29 cellular contexts compared by ENCODE assay signal in the genomic region with DNA sequence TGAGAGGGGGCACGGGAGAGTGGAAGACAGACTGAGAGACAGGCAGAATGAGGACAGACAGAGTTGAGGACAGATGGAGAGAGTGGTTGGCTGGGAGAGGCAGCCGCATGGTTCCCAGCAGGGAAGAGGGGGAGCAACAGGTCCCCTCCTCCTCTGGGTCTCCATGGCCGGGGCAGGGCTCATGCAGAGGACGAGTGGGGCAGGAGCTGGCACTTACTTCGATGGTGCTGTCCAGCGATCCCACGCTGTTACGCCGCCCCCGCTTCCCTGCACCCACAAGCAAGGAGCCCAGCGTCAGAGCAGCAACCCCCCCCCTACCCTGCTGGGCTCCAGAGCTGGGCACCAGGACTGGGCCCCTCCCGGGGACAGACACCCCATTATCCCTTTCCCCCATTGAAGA.
"Had no signal": no experiment of that assay in that cellular context is flagged by ENCODE, and none has a peak within 500 bp of the region (broad histone marks: within the 10 kb centered on the region; RNA-seq: fewer than 3 reads in every experiment).

No MANE protein-coding gene starts in this region.

- H3K4me1 Mint-ChIP-seq: activated CD4-positive, alpha-beta T cell treated with anti-CD3 and anti-CD28 coated beads, Interleukin-2, amount 10 ng/mL, durations not matched to agents 7 days and 5 days; activated naive CD4-positive, alpha-beta T cell treated with anti-CD3 and anti-CD28 coated beads, Interleukin-2, amount 10 ng/mL, durations not matched to agents 7 days and 5 days; WTC11 had no signal

- H3K9me3 Mint-ChIP-seq: activated CD4-positive, alpha-beta memory T cell treated with anti-CD3 and anti-CD28 coated beads, Interleukin-2, amount 10 ng/mL, durations not matched to agents 7 days and 5 days; activated CD4-positive, alpha-beta T cell treated with anti-CD3 and anti-CD28 coated beads, Interleukin-2, amount 10 ng/mL, durations not matched to agents 7 days and 5 days; activated naive CD4-positive, alpha-beta T cell treated with anti-CD3 and anti-CD28 coated beads, Interleukin-2, amount 10 ng/mL, durations not matched to agents 7 days and 5 days; activated naive CD8-positive, alpha-beta T cell treated with anti-CD3 and anti-CD28 coated beads for 36 hours; activated naive CD8-positive, alpha-beta T cell treated with anti-CD3 and anti-CD28 coated beads, Interleukin-2, amount 50 U/mL, for 24 hours; activated T-cell treated with anti-CD3 and anti-CD28 coated beads, Interleukin-2, amount 50 U/mL, for 24 hours; activated T-cell treated with anti-CD3 and anti-CD28 coated beads, Interleukin-2, amount 50 U/mL, for 72 hours; effector memory CD8-positive, alpha-beta T cell; WTC11 had no signal

- H3K27me3 Mint-ChIP-seq: activated CD4-positive, alpha-beta memory T cell treated with anti-CD3 and anti-CD28 coated beads, Interleukin-2, amount 10 ng/mL, durations not matched to agents 7 days and 5 days; activated CD4-positive, alpha-beta T cell treated with anti-CD3 and anti-CD28 coated beads, Interleukin-2, amount 10 ng/mL, durations not matched to agents 7 days and 5 days; activated naive CD8-positive, alpha-beta T cell treated with anti-CD3 and anti-CD28 coated beads for 36 hours; activated naive CD8-positive, alpha-beta T cell treated with anti-CD3 and anti-CD28 coated beads, Interleukin-2, amount 50 U/mL, for 24 hours; effector memory CD8-positive, alpha-beta T cell had no signal

- H3K27ac ChIP-seq: adrenal gland, body of pancreas, coronary artery, epithelial cell of prostate, esophagus squamous epithelium, gastroesophageal sphincter, VCaP had no signal

- ATAC-seq: activated naive CD8-positive, alpha-beta T cell treated with anti-CD3 and anti-CD28 coated beads, Interleukin-2, amount 50 U/mL, for 24 hours; activated T-cell treated with anti-CD3 and anti-CD28 coated beads, Interleukin-2, amount 50 U/mL, for 72 hours; body of pancreas; effector memory CD8-positive, alpha-beta T cell; gastroesophageal sphincter; WTC11 had no signal

- H3K9me3 ChIP-seq: adrenal gland, body of pancreas, esophagus squamous epithelium, gastroesophageal sphincter had no signal

- DNase-seq: activated CD4-positive, alpha-beta memory T cell treated with anti-CD3 and anti-CD28 coated beads, Interleukin-2, amount 10 ng/mL, durations not matched to agents 7 days and 5 days; activated CD4-positive, alpha-beta T cell treated with anti-CD3 and anti-CD28 coated beads for 1 hour; activated CD4-positive, alpha-beta T cell treated with anti-CD3 and anti-CD28 coated beads for 4 hours; activated CD4-positive, alpha-beta T cell treated with anti-CD3 and anti-CD28 coated beads, Interleukin-2, amount 10 ng/mL, durations not matched to agents 7 days and 5 days; activated CD4-positive, alpha-beta T cell treated with anti-CD3 and anti-CD28 coated beads, Interleukin-2, amount 50 U/mL, for 4 hours; activated CD8-positive, alpha-beta memory T cell treated with anti-CD3 and anti-CD28 coated beads, Interleukin-2, amount 50 U/mL, for 48 hours; activated gamma-delta T cell; activated naive CD4-positive, alpha-beta T cell; activated naive CD4-positive, alpha-beta T cell treated with anti-CD3 and anti-CD28 coated beads, Interleukin-2, amount 10 ng/mL, durations not matched to agents 7 days and 5 days; activated naive CD8-positive, alpha-beta T cell treated with anti-CD3 and anti-CD28 coated beads for 36 hours; activated naive CD8-positive, alpha-beta T cell treated with anti-CD3 and anti-CD28 coated beads, Interleukin-2, amount 50 U/mL, for 24 hours; activated T-cell treated with anti-CD3 and anti-CD28 coated beads for 4 hours; activated T-cell treated with anti-CD3 and anti-CD28 coated beads, Interleukin-2, amount 50 U/mL, for 24 hours; activated T-cell treated with anti-CD3 and anti-CD28 coated beads, Interleukin-2, amount 50 U/mL, for 72 hours; adrenal gland; amygdala; body of pancreas; central memory CD4-positive, alpha-beta T cell; dermis blood vessel endothelial cell; effector CD4-positive, alpha-beta T cell; effector memory CD8-positive, alpha-beta T cell; esophagus squamous epithelium; foreskin melanocyte; T-helper 2 cell had no signal

- H3K27ac Mint-ChIP-seq: activated CD4-positive, alpha-beta memory T cell treated with anti-CD3 and anti-CD28 coated beads, Interleukin-2, amount 10 ng/mL, durations not matched to agents 7 days and 5 days; activated CD4-positive, alpha-beta T cell treated with anti-CD3 and anti-CD28 coated beads, Interleukin-2, amount 10 ng/mL, durations not matched to agents 7 days and 5 days; activated naive CD4-positive, alpha-beta T cell treated with anti-CD3 and anti-CD28 coated beads, Interleukin-2, amount 10 ng/mL, durations not matched to agents 7 days and 5 days; activated naive CD8-positive, alpha-beta T cell treated with anti-CD3 and anti-CD28 coated beads for 36 hours; activated naive CD8-positive, alpha-beta T cell treated with anti-CD3 and anti-CD28 coated beads, Interleukin-2, amount 50 U/mL, for 24 hours; activated T-cell treated with anti-CD3 and anti-CD28 coated beads, Interleukin-2, amount 50 U/mL, for 24 hours; activated T-cell treated with anti-CD3 and anti-CD28 coated beads, Interleukin-2, amount 50 U/mL, for 72 hours; effector memory CD8-positive, alpha-beta T cell; WTC11 had no signal

- H3K36me3 Mint-ChIP-seq: activated naive CD4-positive, alpha-beta T cell treated with anti-CD3 and anti-CD28 coated beads, Interleukin-2, amount 10 ng/mL, durations not matched to agents 7 days and 5 days; activated naive CD8-positive, alpha-beta T cell treated with anti-CD3 and anti-CD28 coated beads for 36 hours had no signal

- H3K4me1 ChIP-seq: adrenal gland, body of pancreas, esophagus squamous epithelium, gastroesophageal sphincter had no signal

- H3K4me3 Mint-ChIP-seq: activated CD4-positive, alpha-beta memory T cell treated with anti-CD3 and anti-CD28 coated beads, Interleukin-2, amount 10 ng/mL, durations not matched to agents 7 days and 5 days; activated CD4-positive, alpha-beta T cell treated with anti-CD3 and anti-CD28 coated beads, Interleukin-2, amount 10 ng/mL, durations not matched to agents 7 days and 5 days; activated naive CD4-positive, alpha-beta T cell treated with anti-CD3 and anti-CD28 coated beads, Interleukin-2, amount 10 ng/mL, durations not matched to agents 7 days and 5 days; activated naive CD8-positive, alpha-beta T cell treated with anti-CD3 and anti-CD28 coated beads for 36 hours; activated naive CD8-positive, alpha-beta T cell treated with anti-CD3 and anti-CD28 coated beads, Interleukin-2, amount 50 U/mL, for 24 hours; activated T-cell treated with anti-CD3 and anti-CD28 coated beads, Interleukin-2, amount 50 U/mL, for 24 hours; activated T-cell treated with anti-CD3 and anti-CD28 coated beads, Interleukin-2, amount 50 U/mL, for 72 hours; effector memory CD8-positive, alpha-beta T cell; WTC11 had no signal

- H3K4me3 ChIP-seq: adrenal gland, body of pancreas, coronary artery, esophagus squamous epithelium, gastroesophageal sphincter had no signal

- H3K27me3 ChIP-seq: adrenal gland, body of pancreas, esophagus squamous epithelium, gastroesophageal sphincter had no signal
